ENCODE assay signal across 15 cellular contexts in genomic region chr22:20922141-20922751, GRCh38. TPM values are rescaled to one million over a fixed set of nuclear protein-coding genes. Genes with fewer than 3 reads are reported as not detected.
A peak's percentile ranks its signal among the peaks of the same experiment; 100 is the strongest.
DNase-seq lines count a peak whose midpoint lies in the region; ATAC-seq and TF ChIP-seq lines count a peak whose summit lies in the region.
"Had no signal": no experiment of that assay in that cellular context is flagged by ENCODE, and none has a peak within 500 bp of the region (broad histone marks: within the 10 kb centered on the region; RNA-seq: fewer than 3 reads in every experiment).

No MANE protein-coding gene starts in this region.

- no peaks in the 10 kb centered on the region for H3K27me3 Mint-ChIP-seq in activated B cell treated with CpG ODN at 0.5 μM for 24 hours
- no peaks in the 10 kb centered on the region for H3K27me3 Mint-ChIP-seq in memory B cell

- no peaks in the 10 kb centered on the region for H3K9me3 ChIP-seq in BLaER1
- H3K9me3 ChIP-seq: gastroesophageal sphincter had no signal

- CTCF ChIA-PET in activated B cell treated with CpG ODN at 0.5 μM for 24 hours (lab: Charles Lee): no interaction called here

- H3K4me3 ChIP-seq in BLaER1: no peak overlapping the region
- H3K4me3 ChIP-seq: gastroesophageal sphincter had no signal

- H3K27ac Mint-ChIP-seq in activated B cell treated with CpG ODN at 0.5 μM for 24 hours: no peak overlapping the region
- peak overlapping the region; percentile 79 for H3K27ac Mint-ChIP-seq in memory B cell

- peak; percentile 33 for DNase-seq in ELF-1 (ENCODE audit: low read depth, low spot score)
- no peak for DNase-seq in activated B cell treated with CpG ODN at 0.5 μM for 24 hours
- DNase-seq in memory B cell (ENCODE audit: low spot score in 2 of 2): no peak
- no peak for DNase-seq in KG1 (lab: John Stamatoyannopoulos, UW)
- DNase-seq in GM19240 (ENCODE audit: insufficient read length, low spot score): no peak
- DNase-seq: islet precursor cell, KBM-7, NCI-H187 treated with DMSO at 0.1 percent for 48 hours, NCI-H69 had no signal

- H3K9me3 Mint-ChIP-seq in activated B cell treated with CpG ODN at 0.5 μM for 24 hours: no peaks in the 10 kb centered on the region
- H3K9me3 Mint-ChIP-seq in memory B cell: no peaks in the 10 kb centered on the region

- no peak for TF ChIP-seq CTCF in activated B cell treated with CpG ODN at 0.5 μM for 24 hours (IDR thresholded peaks at IDR 0.05)

- H3K4me1 ChIP-seq in BLaER1: peaks cover 52% of the 10 kb centered on the region

- POLR2A ChIA-PET in activated B cell treated with CpG ODN at 0.5 μM for 24 hours (lab: Charles Lee): interaction anchor here (0.6 kb wide), 1 partner anchor 12 kb away, joined by 3 read pairs; no protein-coding TSS in a partner anchor

- ATAC-seq in activated B cell treated with CpG ODN at 0.5 μM for 24 hours (ENCODE audit: low read depth) (no peak), memory B cell (ENCODE audit: low read depth) (no peak), HG02610 (IDR thresholded peaks at IDR 0.05; ENCODE audit: unreplicated experiment) (no peak), HG03025 (IDR thresholded peaks at IDR 0.05; ENCODE audit: low FRiP score, unreplicated experiment) (no peak)
- ATAC-seq: gastroesophageal sphincter, Right ventricle myocardium inferior, sciatic nerve had no signal

- H3K4me3 Mint-ChIP-seq in activated B cell treated with CpG ODN at 0.5 μM for 24 hours: peak overlapping the region; percentile 7
- H3K4me3 Mint-ChIP-seq in memory B cell: peak overlapping the region; percentile 28

- intact Hi-C loops in activated B cell treated with CpG ODN at 0.5 μM for 24 hours (cut with micrococcal nuclease): no loop called here

- H3K4me2 ChIP-seq in BLaER1: peak overlapping the region; percentile 89

- H3K36me3 ChIP-seq in BLaER1: peaks cover 49% of the 10 kb centered on the region
- H3K36me3 ChIP-seq: gastroesophageal sphincter had no signal

- H3K4me1 Mint-ChIP-seq in activated B cell treated with CpG ODN at 0.5 μM for 24 hours: peaks cover 66% of the 10 kb centered on the region
- peaks cover 38% of the 10 kb centered on the region for H3K4me1 Mint-ChIP-seq in memory B cell

- no peaks in the 10 kb centered on the region for H3K27me3 ChIP-seq in BLaER1
- H3K27me3 ChIP-seq: gastroesophageal sphincter had no signal

- peaks cover 97% of the 10 kb centered on the region for H4K20me1 ChIP-seq in BLaER1

- H3K27ac ChIP-seq in BLaER1: no peak overlapping the region
- H3K27ac ChIP-seq: gastroesophageal sphincter had no signal

- H3K36me3 Mint-ChIP-seq in activated B cell treated with CpG ODN at 0.5 μM for 24 hours (ENCODE audit: low read depth) (peaks cover 28% of the 10 kb centered on the region), memory B cell (peaks cover 7% of the 10 kb centered on the region)

- no peak overlapping the region for H3K9ac ChIP-seq in BLaER1

RNA-seq across cellular contexts. Expression of gene CRKL, which starts 5.0 kb away (rescaled TPM):
- total RNA-seq in activated B cell treated with CpG ODN at 0.5 μM for 24 hours: 51.1 and 55.7 TPM in 2 replicates

RNA-seq across cellular contexts. Expression of gene AIFM3, which starts 44.8 kb away (rescaled TPM):
- total RNA-seq in activated B cell treated with CpG ODN at 0.5 μM for 24 hours: 0.86 and 1.3 TPM in 2 replicates

RNA-seq across cellular contexts. Expression of gene LZTR1, which starts 59.9 kb away (rescaled TPM):
- 79.2 and 89.3 TPM in 2 replicates for total RNA-seq in activated B cell treated with CpG ODN at 0.5 μM for 24 hours
